In genomic region chr6:157379656-157380457, GRCh38 we compare ENCODE assay signal across 8 cellular contexts. TPM values are rescaled to one million over a fixed set of nuclear protein-coding genes. Genes with fewer than 3 reads are reported as not detected.
DNase-seq lines count a peak whose midpoint lies in the region; ATAC-seq and TF ChIP-seq lines count a peak whose summit lies in the region.

No MANE protein-coding gene starts in this region.

- H3K4me3 ChIP-seq in KMS-11 (IDR thresholded peaks at IDR 0.05; ENCODE audit: insufficient read depth, low read depth, low read length) (no peak overlapping the region), esophagus muscularis mucosa (peak overlapping the region; percentile 96 to 100 (median 98)), muscle layer of duodenum (ENCODE audit: low read depth in 1 of 2, low read length in 2 of 2) (peak overlapping the region; percentile 86 to 100)

- H3K36me3 ChIP-seq in KMS-11 (ENCODE audit: insufficient read depth) (no peaks in the 10 kb centered on the region), esophagus muscularis mucosa (no peaks in the 10 kb centered on the region), muscle layer of duodenum (ENCODE audit: control insufficient read depth in 1 of 2, insufficient read depth in 2 of 2, low read length in 2 of 2) (no peaks in the 10 kb centered on the region)

- H3K27me3 ChIP-seq in KMS-11 (ENCODE audit: insufficient read depth, low read depth) (no peaks in the 10 kb centered on the region), esophagus muscularis mucosa (no peaks in the 10 kb centered on the region), muscle layer of duodenum (ENCODE audit: low read depth, low read length) (no peaks in the 10 kb centered on the region)

- H3K9me3 Mint-ChIP-seq in activated T-cell treated with anti-CD3 and anti-CD28 coated beads, Interleukin-2, amount 50 U/mL, for 4 hours = no peaks in the 10 kb centered on the region

- H3K27me3 Mint-ChIP-seq in activated T-cell treated with anti-CD3 and anti-CD28 coated beads, Interleukin-2, amount 50 U/mL, for 4 hours (ENCODE audit: low read depth) = peaks cover 2% of the 10 kb centered on the region

- H3K79me2 ChIP-seq in KMS-11 (ENCODE audit: insufficient read depth, low read depth) = no peaks in the 10 kb centered on the region

- WGBS in esophagus muscularis mucosa = 1% methylated on average over 12 of the region's 45 CpGs

- peak overlapping the region; percentile 83 for H2AFZ ChIP-seq in KMS-11 (ENCODE audit: low read depth)

- peaks cover 2% of the 10 kb centered on the region for H3K36me3 Mint-ChIP-seq in activated T-cell treated with anti-CD3 and anti-CD28 coated beads, Interleukin-2, amount 50 U/mL, for 4 hours (ENCODE audit: insufficient read depth)

- H3K27ac ChIP-seq in KMS-11 (peak overlapping the region; percentile 54; the same call in 1 of the 2 replicates), esophagus muscularis mucosa (replicated peaks in 1 of 4) (peak overlapping the region; percentile 94 to 97 (median 96)), muscle layer of duodenum (ENCODE audit: low read length) (peak overlapping the region; percentile 79)

- TF ChIP-seq CTCF in KMS-11 (conservative IDR thresholded peaks at IDR 0.05; ENCODE audit: low read depth, low read length) (no peak), esophagus muscularis mucosa (IDR thresholded peaks at IDR 0.05) (no peak)

- peak overlapping the region; percentile 78 for H3K4me3 Mint-ChIP-seq in activated T-cell treated with anti-CD3 and anti-CD28 coated beads, Interleukin-2, amount 50 U/mL, for 4 hours

- intact Hi-C loops in esophagus muscularis mucosa (cut with DNase I) = loop anchor here (2.0 to 10.0 kb wide), 2 partner anchors 57 to 285 kb away; partner anchors contain the start of gene TMEM242

- TF ChIP-seq EP300 in esophagus muscularis mucosa (IDR thresholded peaks at IDR 0.05) = no peak

- H3K4me2 ChIP-seq in KMS-11 = peak overlapping the region; percentile 44

- H3K9me3 ChIP-seq in esophagus muscularis mucosa (no peaks in the 10 kb centered on the region), muscle layer of duodenum (ENCODE audit: control insufficient read depth in 1 of 2, low read length in 2 of 2) (no peaks in the 10 kb centered on the region)

- H3K4me1 ChIP-seq in KMS-11 (ENCODE audit: low read depth, poor library complexity, severe bottlenecking) = peaks cover 8% of the 10 kb centered on the region
- peaks cover 15 to 24% (median 20%) of the 10 kb centered on the region in 4 donors for H3K4me1 ChIP-seq in esophagus muscularis mucosa
- H3K4me1 ChIP-seq in muscle layer of duodenum (ENCODE audit: control insufficient read depth in 1 of 2, insufficient read depth in 2 of 2, low read length in 2 of 2) = peaks cover 4 to 16% of the 10 kb centered on the region in 2 donors

- TF ChIP-seq POLR2A in esophagus muscularis mucosa (IDR thresholded peaks at IDR 0.05; ENCODE audit: low read depth) = no peak

- peak; percentile 92 for DNase-seq in DMS79 treated with DMSO at 0.1 percent for 48 hours (lab: John Stamatoyannopoulos, UW)
- DNase-seq in activated T-cell treated with anti-CD3 and anti-CD28 coated beads, Interleukin-2, amount 50 U/mL, for 4 hours = peak; percentile 84
- DNase-seq in esophagus muscularis mucosa (ENCODE audit: extremely low spot score) = peak; percentile 98
- peak; percentile 64 to 76 for DNase-seq in stimulated activated CD8-positive, alpha-beta memory T cell treated with anti-CD3 and anti-CD28 coated beads, Interleukin-7, amount 100 ng/mL, for 1 hour (ENCODE audit: low read depth in 2 of 2)

- no peaks in the 10 kb centered on the region for H4K20me1 ChIP-seq in KMS-11 (ENCODE audit: insufficient read depth)

- peak overlapping the region; percentile 59; the same call in 1 of the 2 replicates for H3K9ac ChIP-seq in KMS-11

- peak; percentile 73 for ATAC-seq in GM21825 (IDR thresholded peaks at IDR 0.05; ENCODE audit: unreplicated experiment)
- ATAC-seq in activated T-cell treated with anti-CD3 and anti-CD28 coated beads, Interleukin-2, amount 50 U/mL, for 4 hours = peak; percentile 73 to 75

- H3K4me1 Mint-ChIP-seq in activated T-cell treated with anti-CD3 and anti-CD28 coated beads, Interleukin-2, amount 50 U/mL, for 4 hours (ENCODE audit: low read depth) = peaks cover 30% of the 10 kb centered on the region

TF ChIP-seq in PFSK-1, 5 proteins besides CTCF, POLR2A, EP300 and RAD21:
- TF ChIP-seq POLR2AphosphoS5 (IDR thresholded peaks at IDR 0.05; ENCODE audit: low read depth, low read length) = no peak; the same call in 1 of the 2 replicates
- peak; percentile 29 for TF ChIP-seq FOXP2 (optimal IDR thresholded peaks at IDR 0.05; ENCODE audit: borderline replicate concordance, extremely low read depth, extremely low read length, insufficient read depth)

RNA-seq across cellular contexts. Expression of gene ZDHHC14, which starts 1.1 kb away (rescaled TPM):
- polyA plus RNA-seq in PFSK-1 (2012; ENCODE audit: insufficient read length, low read depth) = 28.5 TPM
- 1 to 10 TPM; 5.6 to 6.0 (median 5.7) TPM for total RNA-seq in activated T-cell treated with anti-CD3 and anti-CD28 coated beads, Interleukin-2, amount 50 U/mL, for 4 hours
- total RNA-seq in esophagus muscularis mucosa = 10 to 100 TPM in 2 of 4 donors, 1 to 10 TPM in 2; 7.1 to 11.4 (median 9.8) TPM

RNA-seq across cellular contexts. Expression of gene TMEM242, which starts 56.5 kb away (rescaled TPM):
- polyA plus RNA-seq in PFSK-1 (2012; ENCODE audit: insufficient read length, low read depth) = 9.9 TPM
- total RNA-seq in activated T-cell treated with anti-CD3 and anti-CD28 coated beads, Interleukin-2, amount 50 U/mL, for 4 hours = 10 to 100 TPM; 10.0 to 12.8 (median 10.1) TPM
- total RNA-seq in esophagus muscularis mucosa = 10 to 100 TPM in 1 of 4 donors, 1 to 10 TPM in 3; 6.1 to 10.1 (median 8.0) TPM
